Comparison of ENCODE assay signal across 8 cellular contexts in genomic region chr16:71537643-71538042, GRCh38. TPM values are rescaled to one million over a fixed set of nuclear protein-coding genes. Genes with fewer than 3 reads are reported as not detected.
DNase-seq lines count a peak whose midpoint lies in the region; ATAC-seq and TF ChIP-seq lines count a peak whose summit lies in the region.

No MANE protein-coding gene starts in this region.

- ATAC-seq in HG03175 (IDR thresholded peaks at IDR 0.05; ENCODE audit: unreplicated experiment) (peak; percentile 61), PC-3 (peak; percentile 80), left lobe of liver (peak; percentile 96)

- no peak overlapping the region for H2AFZ ChIP-seq in PC-3 (ENCODE audit: low read length)

- no peak overlapping the region for H3K9ac ChIP-seq in PC-3 (ENCODE audit: low read length)

- in situ Hi-C loops in transverse colon (cut with MboI; ENCODE audit: low pct_ligation_motif_present in 1 of 4, low pct_unique_long_range_greater_than_20kb in 1 of 4, low sequenced_read_pairs in 3 of 4) = no loop called here

- H3K36me3 ChIP-seq in PC-3 (ENCODE audit: low read depth, low read length) (no peaks in the 10 kb centered on the region), transverse colon (no peaks in the 10 kb centered on the region)

- H3K9me3 ChIP-seq in PC-3 (ENCODE audit: low read length) = no peaks in the 10 kb centered on the region
- no peaks in the 10 kb centered on the region for H3K9me3 ChIP-seq in transverse colon

- TF ChIP-seq CTCF in GM10248 (IDR thresholded peaks at IDR 0.05; ENCODE audit: control extremely low read depth, extremely low read depth, low read depth, missing control alignments) = peak; percentile 79
- TF ChIP-seq CTCF in PC-3 (conservative IDR thresholded peaks at IDR 0.05; ENCODE audit: low read depth, low read length) = peak; percentile 61
- peak; percentile 30 to 53 (median 48) for TF ChIP-seq CTCF in transverse colon (IDR thresholded peaks at IDR 0.05)

- H3K79me2 ChIP-seq in PC-3 (ENCODE audit: low read length) = no peaks in the 10 kb centered on the region

- no peak for TF ChIP-seq POLR2A in transverse colon (IDR thresholded peaks at IDR 0.05)

- no peaks in the 10 kb centered on the region for H3K4me1 ChIP-seq in PC-3 (ENCODE audit: insufficient read depth, low read length)
- no peaks in the 10 kb centered on the region for H3K4me1 ChIP-seq in transverse colon

- intact Hi-C loops in PC-3 (cut with micrococcal nuclease) (loop anchor here (1.0 to 5.0 kb wide), 2 partner anchors 35 to 74 kb away; no protein-coding TSS in a partner anchor), transverse colon (cut with DNase I; ENCODE audit: low total_unique reads) (no loop called here)

- CTCF ChIA-PET in GM10248 (lab: Yijun Ruan, JAX) = interaction anchor here (0.7 to 5.2 kb wide), 12 partner anchors 8 to 126 kb away, joined by 3 to 61 read pairs (median 6); partner anchors contain the start of gene CHST4
- CTCF ChIA-PET in PC-3 (lab: Charles Lee) = no interaction called here

- H4K20me1 ChIP-seq in PC-3 (ENCODE audit: low read length) = no peaks in the 10 kb centered on the region

- no TSS peak for BruUV-seq in PC-3 (replicated peaks; lab: Mats Ljungman, UMichigan)

- no peak overlapping the region for H3K4me3 ChIP-seq in PC-3 (ENCODE audit: low read length)
- H3K4me3 ChIP-seq in transverse colon = no peak overlapping the region

- H3K9me2 ChIP-seq in PC-3 (replicated peaks; ENCODE audit: low read length) = no peaks in the 10 kb centered on the region

- no peak for TF ChIP-seq EP300 in transverse colon (IDR thresholded peaks at IDR 0.05; ENCODE audit: low read depth)

- H3K27ac ChIP-seq in PC-3 (ENCODE audit: low read length) = no peak overlapping the region
- H3K27ac ChIP-seq in transverse colon = no peak overlapping the region

- POLR2A ChIA-PET in GM10248 (lab: Yijun Ruan, JAX) (no interaction called here), PC-3 (lab: Charles Lee; ENCODE audit: unreplicated experiment) (no interaction called here)

- H3K27me3 ChIP-seq in PC-3 (ENCODE audit: low read length) (no peaks in the 10 kb centered on the region), transverse colon (no peaks in the 10 kb centered on the region)

- no peaks in the 10 kb centered on the region for H3F3A ChIP-seq in PC-3 (ENCODE audit: low read length, unreplicated experiment)

- 49% methylated on average over 6 of the region's 6 CpGs; no CpG with 5 or more reads in 1 of the 2 donors for WGBS in transverse colon (ENCODE audit: low coverage in 1 of 2), 2 donors

- no peak overlapping the region for H3K4me2 ChIP-seq in PC-3 (ENCODE audit: low read length)

- peak; percentile 37 for DNase-seq in A172 (ENCODE audit: low spot score)
- peak; percentile 67 for DNase-seq in GM10248 (ENCODE audit: extremely low spot score)
- DNase-seq in PC-3 = peak; percentile 63
- peak; percentile 52 for DNase-seq in astrocyte of the hippocampus (ENCODE audit: low read depth, low spot score)
- DNase-seq in left lobe of liver (ENCODE audit: low spot score) = peak; percentile 63
- DNase-seq in transverse colon = peak; percentile 55
- no peak for DNase-seq in activated CD4-positive, CD25-positive, alpha-beta regulatory T cell treated with anti-CD3 and anti-CD28 coated beads, Interleukin-2, amount 50 U/mL, for 72 hours

RNA-seq across cellular contexts. Expression of gene CHST4, which starts 11.4 kb away (rescaled TPM):
- 0.55 and 0.60 TPM in 2 replicates for total RNA-seq in A172 (2014; rRNA removed; shearing (Covaris generic))
- total RNA-seq in PC-3 (2014; rRNA removed) (not detected in 2 replicates), left lobe of liver (3.9 TPM), transverse colon (not detected)

RNA-seq across cellular contexts. Expression of gene TAT, which starts 39.2 kb away (rescaled TPM):
- total RNA-seq in A172 (2014; rRNA removed; shearing (Covaris generic)) = not detected in 2 replicates
- total RNA-seq in PC-3 (2014; rRNA removed) (not detected in 2 replicates), left lobe of liver (2,689 TPM), transverse colon (1 to 10 TPM in 1 of 4 donors, under 1 TPM in 2, not detected in 1; 0.37 to 3.4 (median 0.79) TPM)

RNA-seq across cellular contexts. Expression of gene ZNF19, which starts 48.5 kb away (rescaled TPM):
- 2.1 and 5.8 TPM in 2 replicates for total RNA-seq in A172 (2014; rRNA removed; shearing (Covaris generic))
- total RNA-seq in PC-3 (2014; rRNA removed) (0.40 and 1.5 TPM in 2 replicates), left lobe of liver (3.8 TPM), transverse colon (10 to 100 TPM; 11.6 to 39.8 (median 22.5) TPM)

Comparison
In these comparisons a context has a peak if more than half of its experiments do, and no peak if none do; other contexts are left out.
1. RNA of gene TAT, which starts 39.2 kb away (total RNA-seq): 2,689 TPM in left lobe of liver (single experiment); 0.37 to 3.4 TPM in transverse colon, not detected in A172 and not detected in PC-3; every median in the first group is over 100 times any median in the second.
2. Peak in every context shown above with its lines, with median percentiles within 50 percentile points of each other: CTCF ChIP-seq and ATAC-seq.